ENCODE assay signal across 15 cellular contexts in the genomic region with DNA sequence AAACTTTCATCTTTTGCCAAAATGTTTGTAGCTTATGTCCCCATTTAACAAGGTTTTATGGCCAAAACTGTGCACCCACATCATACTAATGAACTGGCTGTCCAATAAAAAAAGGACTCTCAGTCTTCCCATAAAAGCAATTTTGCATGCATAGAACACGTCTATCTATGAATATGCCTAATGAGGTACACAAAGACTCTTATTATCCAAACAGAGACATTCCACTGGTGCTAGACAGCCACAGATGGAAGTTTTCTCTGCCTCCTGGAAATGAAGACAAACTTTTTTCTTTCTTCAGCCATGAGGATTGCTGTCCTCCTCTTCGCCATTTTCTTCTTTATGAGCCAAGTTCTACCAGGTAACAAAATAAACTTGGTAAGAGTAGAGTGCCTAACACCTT. TPM values are rescaled to one million over a fixed set of nuclear protein-coding genes. Genes with fewer than 3 reads are reported as not detected.
"Had no signal": no experiment of that assay in that cellular context is flagged by ENCODE, and none has a peak within 500 bp of the region (broad histone marks: within the 10 kb centered on the region; RNA-seq: fewer than 3 reads in every experiment).

A gene with protein sequence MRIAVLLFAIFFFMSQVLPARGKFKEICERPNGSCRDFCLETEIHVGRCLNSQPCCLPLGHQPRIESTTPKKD (plus strand): TSS at position 301 of the 400 bp plus-strand sequence. CDS start 0 bp downstream, at position 301.

RNA-seq across cellular contexts. Expression of the gene that starts here (rescaled TPM):
- total RNA-seq: activated B cell treated with CpG ODN at 0.5 μM for 24 hours; activated CD4-positive, alpha-beta memory T cell treated with anti-CD3 and anti-CD28 coated beads for 36 hours; activated CD4-positive, alpha-beta memory T cell treated with anti-CD3 and anti-CD28 coated beads, Interleukin-2, amount 10 ng/mL, durations not matched to agents 7 days and 5 days; activated CD4-positive, alpha-beta T cell treated with anti-CD3 and anti-CD28 coated beads for 36 hours; activated CD4-positive, alpha-beta T cell treated with anti-CD3 and anti-CD28 coated beads, Interleukin-2, amount 10 ng/mL, durations not matched to agents 24 days and 14 days; activated CD4-positive, alpha-beta T cell treated with anti-CD3 and anti-CD28 coated beads, Interleukin-2, amount 10 ng/mL, durations not matched to agents 7 days and 5 days; activated CD8-positive, alpha-beta memory T cell treated with anti-CD3 and anti-CD28 coated beads for 36 hours; activated CD8-positive, alpha-beta memory T cell treated with anti-CD3 and anti-CD28 coated beads, Interleukin-2, amount 10 ng/mL, durations not matched to agents 7 days and 5 days; activated CD8-positive, alpha-beta T cell treated with anti-CD3 and anti-CD28 coated beads for 36 hours; activated CD8-positive, alpha-beta T cell treated with anti-CD3 and anti-CD28 coated beads, Interleukin-2, amount 10 ng/mL, durations not matched to agents 7 days and 5 days; T-cell; T-helper 1 cell treated with Interleukin-12 subunit alpha and Interleukin-12 subunit beta and Interleukin-4 antibody, amounts not matched to agents 30 ng/mL and 1 ng/mL, for 36 hours; T-helper 17 cell; T-helper 2 cell treated with Interferon-gamma antibody and Interleukin-4, amounts not matched to agents 100 ng/mL and 5 ng/mL, for 36 hours; WTC11 had no signal
